Comparison of ENCODE assay signal across 12 cellular contexts in genomic region chr11:18280438-18281046, GRCh38. TPM values are rescaled to one million over a fixed set of nuclear protein-coding genes. Genes with fewer than 3 reads are reported as not detected.
DNase-seq lines count a peak whose midpoint lies in the region; ATAC-seq and TF ChIP-seq lines count a peak whose summit lies in the region.
"Had no signal": no experiment of that assay in that cellular context is flagged by ENCODE, and none has a peak within 500 bp of the region (broad histone marks: within the 10 kb centered on the region; RNA-seq: fewer than 3 reads in every experiment).

No MANE protein-coding gene starts in this region.

- CTCF ChIA-PET in activated CD4-positive, alpha-beta memory T cell treated with anti-CD3 and anti-CD28 coated beads, Interleukin-2, amount 10 ng/mL, durations not matched to agents 7 days and 5 days (lab: Charles Lee), result interaction anchor here (0.6 to 2.0 kb wide), 3 partner anchors 15 to 390 kb away, joined by 3 to 9 read pairs (median 3); no protein-coding TSS in a partner anchor
- CTCF ChIA-PET in activated CD4-positive, alpha-beta memory T cell treated with anti-CD3 and anti-CD28 coated beads for 36 hours (lab: Charles Lee), result no interaction called here

- H3K27ac Mint-ChIP-seq in activated CD4-positive, alpha-beta memory T cell treated with anti-CD3 and anti-CD28 coated beads, Interleukin-2, amount 10 ng/mL, durations not matched to agents 7 days and 5 days, result peak overlapping the region; percentile 72
- H3K27ac Mint-ChIP-seq in activated CD4-positive, alpha-beta memory T cell treated with anti-CD3 and anti-CD28 coated beads for 36 hours, result no peak overlapping the region
- H3K27ac Mint-ChIP-seq in natural killer cell, result peak overlapping the region; percentile 66 to 69
- H3K27ac Mint-ChIP-seq: WTC11 had no signal

- POLR2A ChIA-PET in activated CD4-positive, alpha-beta memory T cell treated with anti-CD3 and anti-CD28 coated beads, Interleukin-2, amount 10 ng/mL, durations not matched to agents 7 days and 5 days (lab: Charles Lee), result interaction anchor here (0.6 to 1.0 kb wide), 2 partner anchors 9 to 1098 kb away, joined by 3 read pairs; no protein-coding TSS in a partner anchor
- POLR2A ChIA-PET in activated CD4-positive, alpha-beta memory T cell treated with anti-CD3 and anti-CD28 coated beads for 36 hours (lab: Charles Lee), result no interaction called here

- no peak for DNase-seq in activated CD4-positive, alpha-beta memory T cell treated with anti-CD3 and anti-CD28 coated beads, Interleukin-2, amount 10 ng/mL, durations not matched to agents 7 days and 5 days
- DNase-seq in activated CD4-positive, alpha-beta memory T cell treated with anti-CD3 and anti-CD28 coated beads for 36 hours, result no peak
- DNase-seq in natural killer cell (no peak), SIG-M5 (lab: John Stamatoyannopoulos, UW) (no peak), NCI-H2081 (lab: John Stamatoyannopoulos, UW) (no peak), HuH-7.5 (ENCODE audit: low spot score) (no peak)
- DNase-seq: ACHN, retina had no signal

- H3K36me3 Mint-ChIP-seq in activated CD4-positive, alpha-beta memory T cell treated with anti-CD3 and anti-CD28 coated beads, Interleukin-2, amount 10 ng/mL, durations not matched to agents 7 days and 5 days (ENCODE audit: low read depth), result peaks cover 57% of the 10 kb centered on the region
- H3K36me3 Mint-ChIP-seq in activated CD4-positive, alpha-beta memory T cell treated with anti-CD3 and anti-CD28 coated beads for 36 hours, result peaks cover 43% of the 10 kb centered on the region
- peaks cover 25% of the 10 kb centered on the region for H3K36me3 Mint-ChIP-seq in natural killer cell

- peak overlapping the region; percentile 59 for H3K4me3 Mint-ChIP-seq in activated CD4-positive, alpha-beta memory T cell treated with anti-CD3 and anti-CD28 coated beads, Interleukin-2, amount 10 ng/mL, durations not matched to agents 7 days and 5 days
- H3K4me3 Mint-ChIP-seq in activated CD4-positive, alpha-beta memory T cell treated with anti-CD3 and anti-CD28 coated beads for 36 hours, result no peak overlapping the region
- H3K4me3 Mint-ChIP-seq in natural killer cell, result no peak overlapping the region
- H3K4me3 Mint-ChIP-seq: WTC11 had no signal

- H3K9me3 Mint-ChIP-seq in activated CD4-positive, alpha-beta memory T cell treated with anti-CD3 and anti-CD28 coated beads, Interleukin-2, amount 10 ng/mL, durations not matched to agents 7 days and 5 days, result no peaks in the 10 kb centered on the region
- no peaks in the 10 kb centered on the region for H3K9me3 Mint-ChIP-seq in activated CD4-positive, alpha-beta memory T cell treated with anti-CD3 and anti-CD28 coated beads for 36 hours
- H3K9me3 Mint-ChIP-seq in natural killer cell, result no peaks in the 10 kb centered on the region
- H3K9me3 Mint-ChIP-seq: WTC11 had no signal

- no peak for TF ChIP-seq CTCF in natural killer cell (IDR thresholded peaks at IDR 0.05)

- H3K27me3 Mint-ChIP-seq in activated CD4-positive, alpha-beta memory T cell treated with anti-CD3 and anti-CD28 coated beads, Interleukin-2, amount 10 ng/mL, durations not matched to agents 7 days and 5 days, result no peaks in the 10 kb centered on the region
- H3K27me3 Mint-ChIP-seq in activated CD4-positive, alpha-beta memory T cell treated with anti-CD3 and anti-CD28 coated beads for 36 hours, result no peaks in the 10 kb centered on the region
- no peaks in the 10 kb centered on the region for H3K27me3 Mint-ChIP-seq in natural killer cell (ENCODE audit: low read depth in 2 of 2)

- intact Hi-C loops in activated CD4-positive, alpha-beta memory T cell treated with anti-CD3 and anti-CD28 coated beads for 36 hours (cut with micrococcal nuclease), result no loop called here
- intact Hi-C loops in natural killer cell (cut with micrococcal nuclease), result no loop called here

- peak; percentile 89 for ATAC-seq in GM21825 (IDR thresholded peaks at IDR 0.05; ENCODE audit: unreplicated experiment)
- ATAC-seq in HG03521 (IDR thresholded peaks at IDR 0.05; ENCODE audit: unreplicated experiment), result peak; percentile 91
- ATAC-seq in natural killer cell, result peak in 1 of 3 donors; percentile 17
- ATAC-seq: WTC11 had no signal

- peaks cover 30% of the 10 kb centered on the region for H3K4me1 Mint-ChIP-seq in activated CD4-positive, alpha-beta memory T cell treated with anti-CD3 and anti-CD28 coated beads, Interleukin-2, amount 10 ng/mL, durations not matched to agents 7 days and 5 days
- peaks cover 8% of the 10 kb centered on the region for H3K4me1 Mint-ChIP-seq in activated CD4-positive, alpha-beta memory T cell treated with anti-CD3 and anti-CD28 coated beads for 36 hours (ENCODE audit: low read depth)
- H3K4me1 Mint-ChIP-seq in natural killer cell, result peaks cover 5 to 8% of the 10 kb centered on the region in 2 donors
- H3K4me1 Mint-ChIP-seq: WTC11 had no signal

RNA-seq across cellular contexts. Expression of gene SAA1, which starts 14.5 kb away (rescaled TPM):
- total RNA-seq in activated CD4-positive, alpha-beta memory T cell treated with anti-CD3 and anti-CD28 coated beads, Interleukin-2, amount 10 ng/mL, durations not matched to agents 7 days and 5 days, result not detected
- not detected for total RNA-seq in activated CD4-positive, alpha-beta memory T cell treated with anti-CD3 and anti-CD28 coated beads for 36 hours
- not detected for total RNA-seq in natural killer cell
- total RNA-seq: cardiac muscle cell had no signal

RNA-seq across cellular contexts. Expression of gene SAA2, which starts 32.1 kb away (rescaled TPM):
- under 1 TPM in 1 of 2 experiments, not detected in 1; 0.28 TPM for total RNA-seq in activated CD4-positive, alpha-beta memory T cell treated with anti-CD3 and anti-CD28 coated beads, Interleukin-2, amount 10 ng/mL, durations not matched to agents 7 days and 5 days
- total RNA-seq in activated CD4-positive, alpha-beta memory T cell treated with anti-CD3 and anti-CD28 coated beads for 36 hours, result not detected
- total RNA-seq in natural killer cell, result not detected
- total RNA-seq: cardiac muscle cell had no signal

RNA-seq across cellular contexts. Expression of gene HPS5, which starts 41.4 kb away (rescaled TPM):
- 10 to 100 TPM; 20.3 to 22.6 TPM for total RNA-seq in activated CD4-positive, alpha-beta memory T cell treated with anti-CD3 and anti-CD28 coated beads, Interleukin-2, amount 10 ng/mL, durations not matched to agents 7 days and 5 days
- 10 to 100 TPM; 19.9 to 20.9 TPM for total RNA-seq in activated CD4-positive, alpha-beta memory T cell treated with anti-CD3 and anti-CD28 coated beads for 36 hours
- total RNA-seq in natural killer cell, result 10 to 100 TPM; 11.5 to 14.5 (median 14.0) TPM

RNA-seq across cellular contexts. Expression of gene GTF2H1, which starts 41.8 kb away (rescaled TPM):
- 10 to 100 TPM; 47.0 to 48.2 TPM for total RNA-seq in activated CD4-positive, alpha-beta memory T cell treated with anti-CD3 and anti-CD28 coated beads, Interleukin-2, amount 10 ng/mL, durations not matched to agents 7 days and 5 days
- total RNA-seq in activated CD4-positive, alpha-beta memory T cell treated with anti-CD3 and anti-CD28 coated beads for 36 hours, result 10 to 100 TPM; 37.3 to 39.5 TPM
- total RNA-seq in natural killer cell, result 10 to 100 TPM; 18.4 to 31.5 (median 22.4) TPM

RNA-seq across cellular contexts. Expression of gene SAA4, which starts 43.9 kb away (rescaled TPM):
- total RNA-seq in activated CD4-positive, alpha-beta memory T cell treated with anti-CD3 and anti-CD28 coated beads, Interleukin-2, amount 10 ng/mL, durations not matched to agents 7 days and 5 days, result not detected
- not detected for total RNA-seq in activated CD4-positive, alpha-beta memory T cell treated with anti-CD3 and anti-CD28 coated beads for 36 hours
- total RNA-seq in natural killer cell, result under 1 TPM in 1 of 3 donors, not detected in 2; 0.54 TPM
- total RNA-seq: cardiac muscle cell had no signal
